In genomic region chr1:77889671-77890070, GRCh38 we compare ENCODE assay signal across 9 cellular contexts. TPM values are rescaled to one million over a fixed set of nuclear protein-coding genes. Genes with fewer than 3 reads are reported as not detected.
DNase-seq lines count a peak whose midpoint lies in the region; ATAC-seq and TF ChIP-seq lines count a peak whose summit lies in the region.
"Had no signal": no experiment of that assay in that cellular context is flagged by ENCODE, and none has a peak within 500 bp of the region (broad histone marks: within the 10 kb centered on the region; RNA-seq: fewer than 3 reads in every experiment).

No MANE protein-coding gene starts in this region.

- TF ChIP-seq CTCF in AG09319 (IDR thresholded peaks at IDR 0.05; ENCODE audit: low read depth, low read length) (no peak), esophagus squamous epithelium (IDR thresholded peaks at IDR 0.05) (no peak), nephron progenitor cell (IDR thresholded peaks at IDR 0.05) (no peak)

- H3K27me3 ChIP-seq in NT2/D1 (ENCODE audit: insufficient read depth, insufficient read length) (no peaks in the 10 kb centered on the region), esophagus squamous epithelium (peaks cover 0 to 7% (median 0%) of the 10 kb centered on the region in 4 donors)

- H3K9me3 Mint-ChIP-seq in nephron progenitor cell = no peaks in the 10 kb centered on the region

- H3K9me3 ChIP-seq in NT2/D1 (ENCODE audit: insufficient read depth, low read length) = no peaks in the 10 kb centered on the region
- H3K9me3 ChIP-seq in esophagus squamous epithelium = no peaks in the 10 kb centered on the region

- intact Hi-C loops in esophagus squamous epithelium (cut with DNase I) = no loop called here

- H3K27ac ChIP-seq in esophagus squamous epithelium = peak overlapping the region; percentile 77 to 92 (median 84)
- H3K27ac ChIP-seq: KMS-11 had no signal

- TF ChIP-seq POLR2A in esophagus squamous epithelium (IDR thresholded peaks at IDR 0.05) = no peak

- peaks cover 7% of the 10 kb centered on the region for H3K36me3 Mint-ChIP-seq in nephron progenitor cell (ENCODE audit: low read depth)

- peaks cover 17% of the 10 kb centered on the region for H3K36me3 ChIP-seq in NT2/D1 (ENCODE audit: insufficient read depth, insufficient read length, low read length)
- no peaks in the 10 kb centered on the region for H3K36me3 ChIP-seq in esophagus squamous epithelium

- H3K27me3 Mint-ChIP-seq in nephron progenitor cell (ENCODE audit: low read depth, poor library complexity) = no peaks in the 10 kb centered on the region

- H3K4me1 ChIP-seq in NT2/D1 (ENCODE audit: insufficient read depth, insufficient read length) = no peaks in the 10 kb centered on the region
- H3K4me1 ChIP-seq in esophagus squamous epithelium = peaks cover 0 to 25% (median 0%) of the 10 kb centered on the region in 3 donors

- ATAC-seq in HG03095 (IDR thresholded peaks at IDR 0.05; ENCODE audit: unreplicated experiment) = no peak
- ATAC-seq in HG02870 (IDR thresholded peaks at IDR 0.05; ENCODE audit: unreplicated experiment) = no peak

- peaks cover 43% of the 10 kb centered on the region for H3K4me1 Mint-ChIP-seq in nephron progenitor cell

- peak overlapping the region; percentile 1 for H3K9ac ChIP-seq in NT2/D1 (ENCODE audit: insufficient read length, low read depth)
- H3K9ac ChIP-seq: KMS-11 had no signal

- WGBS in esophagus squamous epithelium, 2 donors = 33 to 41% methylated on average over 7 of the region's 7 CpGs

- H3K4me3 Mint-ChIP-seq in nephron progenitor cell = peak overlapping the region; percentile 97

- H3K4me3 ChIP-seq in NT2/D1 (ENCODE audit: insufficient read length, low read depth) (peak overlapping the region; percentile 93), esophagus squamous epithelium (peak overlapping the region; percentile 53 to 75 (median 65))

- no peak overlapping the region for H3K27ac Mint-ChIP-seq in nephron progenitor cell

- DNase-seq in AG09319 (ENCODE audit: extremely low read depth, low read depth) = peak; percentile 30
- no peak for DNase-seq in NT2/D1 (ENCODE audit: low read depth, low spot score)
- DNase-seq in esophagus squamous epithelium (lab: John Stamatoyannopoulos, UW) = no peak
- no peak for DNase-seq in nephron progenitor cell
- no peak for DNase-seq in T1000 (lab: John Stamatoyannopoulos, UW)
- DNase-seq in NCI-H2227 treated with DMSO at 0.1 percent for 48 hours (lab: John Stamatoyannopoulos, UW) = no peak

RNA-seq across cellular contexts. Expression of gene NEXN, which starts 1.2 kb away (rescaled TPM):
- total RNA-seq in esophagus squamous epithelium = 10 to 100 TPM in 2 of 4 donors, 1 to 10 TPM in 1, under 1 TPM in 1; 0.76 to 34.1 (median 8.2) TPM
